8 cellular contexts compared by ENCODE assay signal in the genomic region with DNA sequence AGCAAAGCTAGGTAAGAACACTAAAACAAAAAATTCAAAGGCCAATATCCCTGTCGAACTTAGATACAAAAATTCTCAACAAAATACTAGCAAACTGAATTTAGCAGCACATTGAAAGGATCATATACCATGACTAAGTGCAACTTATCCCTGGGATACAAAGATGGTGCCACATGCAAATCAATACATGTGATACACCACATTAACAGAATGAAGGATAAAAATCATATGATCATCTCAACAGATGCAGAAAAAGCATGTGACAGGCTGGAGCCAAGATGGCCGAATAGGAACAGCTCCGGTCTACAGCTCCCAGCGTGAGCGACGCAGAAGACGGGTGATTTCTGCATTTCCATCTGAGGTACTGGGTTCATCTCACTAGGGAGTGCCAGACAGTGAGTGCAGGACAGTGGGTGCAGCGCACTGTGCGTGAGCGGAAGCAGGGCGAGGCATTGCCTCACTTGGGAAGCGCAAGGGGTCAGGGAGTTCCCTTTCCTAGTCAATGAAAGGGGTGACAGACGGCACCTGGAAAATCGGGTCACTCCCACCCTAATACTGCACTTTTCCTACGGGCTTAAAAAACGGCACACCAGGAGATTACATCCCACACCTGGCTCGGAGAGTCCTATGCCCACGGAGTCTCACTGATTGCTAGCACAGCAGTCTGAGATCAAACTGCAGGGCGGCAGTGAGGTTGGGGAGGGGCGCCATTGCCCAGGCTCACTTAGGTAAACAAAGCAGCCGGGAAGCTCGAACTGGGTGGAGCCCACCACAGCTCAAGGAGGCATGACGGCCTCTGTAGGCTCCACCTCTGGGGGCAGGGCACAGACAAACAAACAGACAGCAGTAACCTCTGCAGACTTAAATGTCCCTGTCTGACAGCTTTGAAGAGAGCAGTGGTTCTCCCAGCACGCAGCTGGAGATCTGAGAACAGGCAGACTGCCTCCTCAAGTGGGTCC.
DNase-seq lines count a peak whose midpoint lies in the region; ATAC-seq, FAIRE-seq and TF ChIP-seq lines count a peak whose summit lies in the region.
"Not testable (repeated sequence)": the region's sequence is repeated elsewhere in the genome, so short reads cannot be mapped to it uniquely, and the experiment has no call there.

No MANE protein-coding gene starts in this region.

- H3K4me3 ChIP-seq in hepatocyte; mesenchymal stem cell (ENCODE audit: insufficient read depth in 1 of 2, low read depth in 1 of 2, low read length in 2 of 2); thyroid gland (replicated peaks in 1 of 3): not testable (repeated sequence)

- CTCF ChIA-PET in WTC11 (lab: Charles Lee): interaction anchor here (0.6 to 1.6 kb wide), 6 partner anchors 15 to 178 kb away, joined by 3 to 4 read pairs (median 3); a partner anchor contains a TSS

- H4K8ac ChIP-seq in mesenchymal stem cell (ENCODE audit: low read length): not testable (repeated sequence)

- not testable (repeated sequence) for TF ChIP-seq CTCF in WTC11 (IDR thresholded peaks at IDR 0.05); hepatocyte (IDR thresholded peaks at IDR 0.05; ENCODE audit: poor library complexity); thyroid gland (IDR thresholded peaks at IDR 0.05)

- not testable (repeated sequence) for H3K23ac ChIP-seq in mesenchymal stem cell (ENCODE audit: low read length in 2 of 2)

- H3K79me1 ChIP-seq in mesenchymal stem cell (replicated peaks; ENCODE audit: low read length, poor library complexity, severe bottlenecking): not testable (repeated sequence)

- not testable (repeated sequence) for H3K36me3 ChIP-seq in hepatocyte (replicated peaks; ENCODE audit: insufficient read depth, low read depth); thyroid gland
- peaks cover 6 to 15% of the 10 kb centered on the region in 2 experiments for H3K36me3 ChIP-seq in mesenchymal stem cell (ENCODE audit: control insufficient read depth in 1 of 2, insufficient read depth in 2 of 2, low read depth in 1 of 2, low read length in 2 of 2)

- peak overlapping the region; percentile 51 for H3K27ac ChIP-seq in hepatocyte
- not testable (repeated sequence) for H3K27ac ChIP-seq in mesenchymal stem cell (ENCODE audit: low read length, poor library complexity, severe bottlenecking); thyroid gland

- H3K18ac ChIP-seq in mesenchymal stem cell (ENCODE audit: low read depth in 1 of 2, low read length in 2 of 2): peak overlapping the region; percentile 33 to 52

- peak; percentile 74 for DNase-seq in DMS153 (lab: John Stamatoyannopoulos, UW)
- not testable (repeated sequence) for DNase-seq in HTR-8/SVneo (ENCODE audit: insufficient read length, low spot score)
- DNase-seq in NCI-H146 treated with DMSO at 0.1 percent for 48 hours (lab: John Stamatoyannopoulos, UW; ENCODE audit: unreplicated experiment): peak; percentile 3
- DNase-seq in NCI-H526 (lab: John Stamatoyannopoulos, UW): peak; percentile 50 to 73
- DNase-seq in WTC11 (ENCODE audit: low spot score): peak; percentile 46
- DNase-seq in hepatocyte (ENCODE audit: low spot score): peak; percentile 48
- DNase-seq in mesenchymal stem cell: peak; percentile 51
- DNase-seq in thyroid gland: peak; percentile 67 to 74

- not testable (repeated sequence) for H3K4ac ChIP-seq in mesenchymal stem cell (ENCODE audit: low read depth in 1 of 2, low read length in 2 of 2)

- POLR2A ChIA-PET in WTC11 (lab: Charles Lee): interaction anchor here (1.0 kb wide), 1 partner anchor 58 kb away, joined by 6 read pairs; no protein-coding TSS in a partner anchor

- H3K9me2 ChIP-seq in hepatocyte (replicated peaks; ENCODE audit: insufficient read depth): not testable (repeated sequence)

- ATAC-seq in WTC11: not testable (repeated sequence)

- H3K4me1 ChIP-seq in hepatocyte (ENCODE audit: insufficient read depth); mesenchymal stem cell (ENCODE audit: control insufficient read depth, insufficient read depth, low read depth, low read length); thyroid gland: not testable (repeated sequence)

- H3K36me3 Mint-ChIP-seq in WTC11: peaks cover 40% of the 10 kb centered on the region

- 68% methylated on average over 24 of the region's 24 CpGs for WGBS in hepatocyte (ENCODE audit: low lambda C conversion rate, missing lambda C conversion rate)
- WGBS in mesenchymal stem cell: 63% methylated on average over 24 of the region's 24 CpGs
- WGBS in thyroid gland, 2 donors: 69 to 71% methylated on average over 23 of the region's 24 CpGs

- not testable (repeated sequence) for H2BK120ac ChIP-seq in mesenchymal stem cell (ENCODE audit: low read depth, low read length)

- H2BK15ac ChIP-seq in mesenchymal stem cell (ENCODE audit: low read depth, poor library complexity, severe bottlenecking): not testable (repeated sequence)

- peaks cover 51% of the 10 kb centered on the region for H3K9me3 Mint-ChIP-seq in WTC11

- H3K9ac ChIP-seq in mesenchymal stem cell (ENCODE audit: low read length): not testable (repeated sequence)

- FAIRE-seq in HTR-8/SVneo (lab: Jason Lieb, UNC): peak; percentile 54

- not testable (repeated sequence) for H2BK5ac ChIP-seq in mesenchymal stem cell (ENCODE audit: low read depth, low read length, poor library complexity, severe bottlenecking)

- not testable (repeated sequence) for H2AFZ ChIP-seq in hepatocyte; mesenchymal stem cell (ENCODE audit: low read depth, low read length)

- peak overlapping the region; percentile 50 for H4K91ac ChIP-seq in mesenchymal stem cell (ENCODE audit: low read length)

- intact Hi-C loops in thyroid gland (cut with DNase I): not testable (repeated sequence)

- H2AK5ac ChIP-seq in mesenchymal stem cell (ENCODE audit: low read length, severe bottlenecking): not testable (repeated sequence)

- H3K14ac ChIP-seq in mesenchymal stem cell (ENCODE audit: low read length in 2 of 2): not testable (repeated sequence)

- not testable (repeated sequence) for H3K4me1 Mint-ChIP-seq in WTC11

- H3K4me3 Mint-ChIP-seq in WTC11: peak overlapping the region; percentile 60

- not testable (repeated sequence) for H3K9me3 ChIP-seq in hepatocyte (ENCODE audit: low read depth); thyroid gland
- peaks cover 31% of the 10 kb centered on the region for H3K9me3 ChIP-seq in mesenchymal stem cell (ENCODE audit: control insufficient read depth, low read length)

- H3K79me2 ChIP-seq in hepatocyte: not testable (repeated sequence)

- H3K27me3 Mint-ChIP-seq in WTC11 (ENCODE audit: low read depth): not testable (repeated sequence)

- H2BK12ac ChIP-seq in mesenchymal stem cell (ENCODE audit: low read length in 2 of 2): not testable (repeated sequence)

- peak overlapping the region; percentile 85 for H3K27ac Mint-ChIP-seq in WTC11

- peak in 1 of 2 donors; percentile 32 for TF ChIP-seq POLR2A in thyroid gland (IDR thresholded peaks at IDR 0.05)

- not testable (repeated sequence) for H3K27me3 ChIP-seq in hepatocyte; mesenchymal stem cell (ENCODE audit: control insufficient read depth in 1 of 2, insufficient read depth in 1 of 2, low read length in 2 of 2); thyroid gland

- peak overlapping the region; percentile 68 for H3K4me2 ChIP-seq in hepatocyte
- H3K4me2 ChIP-seq in mesenchymal stem cell (ENCODE audit: low read length, poor library complexity, severe bottlenecking): not testable (repeated sequence)

- not testable (repeated sequence) for H4K20me1 ChIP-seq in hepatocyte (ENCODE audit: insufficient read depth, poor library complexity, severe bottlenecking)
